Comparison of ENCODE assay signal across 1 cellular context in genomic region chr7:130269318-130269694, GRCh38.
TF ChIP-seq lines count a peak whose summit lies in the region.

No MANE protein-coding gene starts in this region.

TF ChIP-seq in HepG2, 621 proteins besides CTCF, POLR2A, EP300 and RAD21:
- TF ChIP-seq, protein P1, sequence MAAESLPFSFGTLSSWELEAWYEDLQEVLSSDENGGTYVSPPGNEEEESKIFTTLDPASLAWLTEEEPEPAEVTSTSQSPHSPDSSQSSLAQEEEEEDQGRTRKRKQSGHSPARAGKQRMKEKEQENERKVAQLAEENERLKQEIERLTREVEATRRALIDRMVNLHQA (CRISPR knock-in tag; IDR thresholded peaks at IDR 0.05): no peak
- no peak for TF ChIP-seq SRF (IDR thresholded peaks at IDR 0.05; ENCODE audit: low read depth, low read length)
- peak; percentile 79; the same call in 1 of the 2 replicates for TF ChIP-seq MAFF (IDR thresholded peaks at IDR 0.05; ENCODE audit: low read depth, low read length)
- TF ChIP-seq JARID2 (CRISPR knock-in tag; IDR thresholded peaks at IDR 0.05; ENCODE audit: insufficient replicate concordance): no peak
- TF ChIP-seq ZNF549 (CRISPR knock-in tag; IDR thresholded peaks at IDR 0.05): no peak
- TF ChIP-seq MAFK (conservative IDR thresholded peaks at IDR 0.05 in 1 of 2, IDR thresholded peaks at IDR 0.05 in 1 of 2; ENCODE audit: low read length in 2 of 2): peak; percentile 55 to 89; a peak in 3 of 4 replicates
- no peak for TF ChIP-seq ZNF547 (CRISPR knock-in tag; IDR thresholded peaks at IDR 0.05)
- TF ChIP-seq MED13 (CRISPR knock-in tag; IDR thresholded peaks at IDR 0.05): no peak
- no peak for TF ChIP-seq TRIM24 (CRISPR knock-in tag; IDR thresholded peaks at IDR 0.05)
- TF ChIP-seq ZNF878 (CRISPR knock-in tag; IDR thresholded peaks at IDR 0.05): no peak
- TF ChIP-seq RAD51 (IDR thresholded peaks at IDR 0.05; ENCODE audit: borderline replicate concordance): no peak
- no peak for TF ChIP-seq STAG1 (CRISPR knock-in tag; IDR thresholded peaks at IDR 0.05)
- TF ChIP-seq, protein P2, sequence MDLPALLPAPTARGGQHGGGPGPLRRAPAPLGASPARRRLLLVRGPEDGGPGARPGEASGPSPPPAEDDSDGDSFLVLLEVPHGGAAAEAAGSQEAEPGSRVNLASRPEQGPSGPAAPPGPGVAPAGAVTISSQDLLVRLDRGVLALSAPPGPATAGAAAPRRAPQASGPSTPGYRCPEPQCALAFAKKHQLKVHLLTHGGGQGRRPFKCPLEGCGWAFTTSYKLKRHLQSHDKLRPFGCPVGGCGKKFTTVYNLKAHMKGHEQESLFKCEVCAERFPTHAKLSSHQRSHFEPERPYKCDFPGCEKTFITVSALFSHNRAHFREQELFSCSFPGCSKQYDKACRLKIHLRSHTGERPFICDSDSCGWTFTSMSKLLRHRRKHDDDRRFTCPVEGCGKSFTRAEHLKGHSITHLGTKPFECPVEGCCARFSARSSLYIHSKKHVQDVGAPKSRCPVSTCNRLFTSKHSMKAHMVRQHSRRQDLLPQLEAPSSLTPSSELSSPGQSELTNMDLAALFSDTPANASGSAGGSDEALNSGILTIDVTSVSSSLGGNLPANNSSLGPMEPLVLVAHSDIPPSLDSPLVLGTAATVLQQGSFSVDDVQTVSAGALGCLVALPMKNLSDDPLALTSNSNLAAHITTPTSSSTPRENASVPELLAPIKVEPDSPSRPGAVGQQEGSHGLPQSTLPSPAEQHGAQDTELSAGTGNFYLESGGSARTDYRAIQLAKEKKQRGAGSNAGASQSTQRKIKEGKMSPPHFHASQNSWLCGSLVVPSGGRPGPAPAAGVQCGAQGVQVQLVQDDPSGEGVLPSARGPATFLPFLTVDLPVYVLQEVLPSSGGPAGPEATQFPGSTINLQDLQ (CRISPR knock-in tag; IDR thresholded peaks at IDR 0.05): no peak
